In genomic region chrX:38352362-38352761, GRCh38 we compare ENCODE assay signal across 20 cellular contexts. TPM values are rescaled to one million over a fixed set of nuclear protein-coding genes. Genes with fewer than 3 reads are reported as not detected.
DNase-seq lines count a peak whose midpoint lies in the region; ATAC-seq, FAIRE-seq and TF ChIP-seq lines count a peak whose summit lies in the region.
"Had no signal": no experiment of that assay in that cellular context is flagged by ENCODE, and none has a peak within 500 bp of the region (broad histone marks: within the 10 kb centered on the region; RNA-seq: fewer than 3 reads in every experiment).

OTC (plus strand) TSS chrX:38352604; CDS start chrX:38352697, 93 bp downstream.

- 0 out of 3 replicates have a peak, but pooled peaks have one; percentile 38 for ATAC-seq in HepG2
- ATAC-seq in activated naive CD8-positive, alpha-beta T cell treated with anti-CD3 and anti-CD28 coated beads, Interleukin-2, amount 50 U/mL, for 24 hours, result no peak
- ATAC-seq: GM23338 had no signal

- no peak within 1 kb of the TSS for H3K4me3 Mint-ChIP-seq in activated naive CD8-positive, alpha-beta T cell treated with anti-CD3 and anti-CD28 coated beads, Interleukin-2, amount 50 U/mL, for 24 hours
- H3K4me3 Mint-ChIP-seq: CD4-positive, CD25-positive, alpha-beta regulatory T cell; CD8-positive, alpha-beta memory T cell; GM23338; IgD-negative memory B cell had no signal

- TF ChIP-seq EP300 in HepG2 (IDR thresholded peaks at IDR 0.05; ENCODE audit: low read depth in 2 of 2, low read length in 2 of 2) (no peak), HepG2 (CRISPR knock-in tag; IDR thresholded peaks at IDR 0.05; ENCODE audit: borderline replicate concordance) (no peak)

- no peak for TF ChIP-seq RAD21 in HepG2 (CRISPR knock-in tag; IDR thresholded peaks at IDR 0.05)

- H3K9ac ChIP-seq in duodenal mucosa (ENCODE audit: low read depth in 1 of 2, low read length in 2 of 2), result peak within 1 kb of the TSS; percentile 43 to 47
- H3K9ac ChIP-seq in HepG2 (ENCODE audit: insufficient read depth, low read depth, low read length), result no peak within 1 kb of the TSS

- peaks cover 6% of the 10 kb centered on the region for H3K27me3 Mint-ChIP-seq in activated naive CD8-positive, alpha-beta T cell treated with anti-CD3 and anti-CD28 coated beads, Interleukin-2, amount 50 U/mL, for 24 hours

- H3K27me3 ChIP-seq in duodenal mucosa (ENCODE audit: control insufficient read depth in 1 of 2, insufficient read depth in 2 of 2, low read length in 2 of 2) (no peaks in the 10 kb centered on the region), HepG2 (ENCODE audit: control insufficient read depth in 1 of 2, insufficient read depth in 2 of 2, low read length in 2 of 2) (no peaks in the 10 kb centered on the region), muscle layer of duodenum (ENCODE audit: low read depth, low read length) (no peaks in the 10 kb centered on the region)
- H3K27me3 ChIP-seq: BE2C had no signal

- no peak for TF ChIP-seq POLR2A in HepG2 (IDR thresholded peaks at IDR 0.05; ENCODE audit: insufficient read depth in 1 of 2, low read depth in 2 of 2, low read length in 2 of 2)

- TF ChIP-seq CTCF in HepG2 (CRISPR knock-in tag; IDR thresholded peaks at IDR 0.05) (no peak), GM13977 (IDR thresholded peaks at IDR 0.05; ENCODE audit: extremely low read depth, insufficient read depth, missing control alignments) (no peak)

- 0 out of 2 replicates have a peak within 1 kb of the TSS, but pooled peaks have one; percentile 18 for H3K4me2 ChIP-seq in HepG2 (ENCODE audit: low read depth, low read length)
- H3K4me2 ChIP-seq: GM23338 had no signal

- POLR2A ChIA-PET in HepG2 (lab: Yijun Ruan, JAX), result no interaction called here

- H3K4me1 ChIP-seq in duodenal mucosa (ENCODE audit: control insufficient read depth in 1 of 2, insufficient read depth in 2 of 2, low read length in 2 of 2), result no peaks in the 10 kb centered on the region
- peaks cover 49% of the 10 kb centered on the region for H3K4me1 ChIP-seq in HepG2 (ENCODE audit: insufficient read depth, low read length)
- no peaks in the 10 kb centered on the region for H3K4me1 ChIP-seq in muscle layer of duodenum (ENCODE audit: control insufficient read depth in 1 of 2, insufficient read depth in 2 of 2, low read length in 2 of 2)
- H3K4me1 ChIP-seq: BE2C had no signal

- in situ Hi-C loops in HepG2 (cut with HindIII; ENCODE audit: extremely low pct_ligation_motif_present, low pct_unique_long_range_greater_than_20kb), result no loop called here
- in situ Hi-C loops in GM13977 (cut with MboI; ENCODE audit: low pct_unique_long_range_greater_than_20kb, low sequenced_read_pairs, unreplicated experiment), result no loop called here

- CTCF ChIA-PET in HepG2 (lab: Yijun Ruan, JAX; ENCODE audit: low intra/inter-chr PET ratio, low total read pairs), result no interaction called here

- H3K27ac Mint-ChIP-seq in activated naive CD8-positive, alpha-beta T cell treated with anti-CD3 and anti-CD28 coated beads, Interleukin-2, amount 50 U/mL, for 24 hours, result no peak within 1 kb of the TSS
- H3K27ac Mint-ChIP-seq: CD4-positive, CD25-positive, alpha-beta regulatory T cell; GM23338; IgD-negative memory B cell had no signal

- no peak for DNase-seq in HepG2 (ENCODE audit: low spot score)
- DNase-seq in DMS 273 treated with DMSO at 0.1 percent for 48 hours (lab: John Stamatoyannopoulos, UW), result no peak
- no peak for DNase-seq in GM13977 (ENCODE audit: low spot score)
- DNase-seq in activated naive CD8-positive, alpha-beta T cell treated with anti-CD3 and anti-CD28 coated beads, Interleukin-2, amount 50 U/mL, for 24 hours, result no peak
- DNase-seq: BE2C; C1 segment of cervical spinal cord; CD4-positive, CD25-positive, alpha-beta regulatory T cell; CD8-positive, alpha-beta memory T cell; COR-L47; HCEC 1CT had no signal

- H3K9me3 ChIP-seq in duodenal mucosa (ENCODE audit: control insufficient read depth in 1 of 2, low read length in 2 of 2) (no peaks in the 10 kb centered on the region), HepG2 (ENCODE audit: low read length) (no peaks in the 10 kb centered on the region), muscle layer of duodenum (ENCODE audit: control insufficient read depth in 1 of 2, low read length in 2 of 2) (no peaks in the 10 kb centered on the region)
- H3K9me3 ChIP-seq: BE2C had no signal

- no peaks in the 10 kb centered on the region for H3K79me2 ChIP-seq in HepG2 (ENCODE audit: insufficient read depth, low read length)

- H3K36me3 ChIP-seq in duodenal mucosa (ENCODE audit: control insufficient read depth in 1 of 2, insufficient read depth in 2 of 2, low read length in 2 of 2) (no peaks in the 10 kb centered on the region), HepG2 (replicated peaks in 1 of 2; ENCODE audit: control insufficient read depth in 1 of 2, insufficient read depth in 2 of 2, low read length in 2 of 2) (no peaks in the 10 kb centered on the region), muscle layer of duodenum (ENCODE audit: control insufficient read depth in 1 of 2, insufficient read depth in 2 of 2, low read length in 2 of 2) (no peaks in the 10 kb centered on the region)
- H3K36me3 ChIP-seq: BE2C had no signal

- no peaks in the 10 kb centered on the region for H3K9me3 Mint-ChIP-seq in activated naive CD8-positive, alpha-beta T cell treated with anti-CD3 and anti-CD28 coated beads, Interleukin-2, amount 50 U/mL, for 24 hours
- H3K9me3 Mint-ChIP-seq: CD4-positive, CD25-positive, alpha-beta regulatory T cell; GM23338; IgD-negative memory B cell had no signal

- no peaks in the 10 kb centered on the region for H3K36me3 Mint-ChIP-seq in activated naive CD8-positive, alpha-beta T cell treated with anti-CD3 and anti-CD28 coated beads, Interleukin-2, amount 50 U/mL, for 24 hours (ENCODE audit: low read depth)
- H3K36me3 Mint-ChIP-seq: CD4-positive, CD25-positive, alpha-beta regulatory T cell; CD8-positive, alpha-beta memory T cell; IgD-negative memory B cell had no signal

- no peak for FAIRE-seq in HepG2 (lab: Jason Lieb, UNC)
- FAIRE-seq: G401.6, GM12891, GM18507, H54, HTR-8/SVneo had no signal

- no TSS peak for BruUV-seq in HepG2 (replicated peaks; lab: Mats Ljungman, UMichigan)

- 33% methylated on average over 4 of the region's 4 CpGs for WGBS in HepG2 (ENCODE audit: low lambda C conversion rate)

- no peaks in the 10 kb centered on the region for H3K4me1 Mint-ChIP-seq in activated naive CD8-positive, alpha-beta T cell treated with anti-CD3 and anti-CD28 coated beads, Interleukin-2, amount 50 U/mL, for 24 hours
- H3K4me1 Mint-ChIP-seq: CD4-positive, CD25-positive, alpha-beta regulatory T cell; CD8-positive, alpha-beta memory T cell; GM23338; IgD-negative memory B cell had no signal

- no peak within 1 kb of the TSS for H2AFZ ChIP-seq in HepG2 (ENCODE audit: low read length)
- H2AFZ ChIP-seq: GM23338 had no signal

- H3K4me3 ChIP-seq in duodenal mucosa (ENCODE audit: low read depth in 1 of 2, low read length in 2 of 2) (peak within 1 kb of the TSS; percentile 57 to 67), HepG2 (replicated peaks in 1 of 3; ENCODE audit: insufficient read depth in 1 of 3, low read depth in 2 of 3, low read length in 3 of 3) (no peak within 1 kb of the TSS), muscle layer of duodenum (ENCODE audit: low read depth in 1 of 2, low read length in 2 of 2) (peak within 1 kb of the TSS in 1 of 2 donors; percentile 37)
- H3K4me3 ChIP-seq: GM23338 had no signal

- H3K27ac ChIP-seq in duodenal mucosa (ENCODE audit: low read depth, low read length) (no peak within 1 kb of the TSS), HepG2 (ENCODE audit: extremely low read length, insufficient read depth, low read length) (no peak within 1 kb of the TSS), muscle layer of duodenum (ENCODE audit: low read length) (peak within 1 kb of the TSS; percentile 8)

- intact Hi-C loops in HepG2 (cut with micrococcal nuclease; ENCODE audit: unreplicated experiment), result no loop called here

- no peaks in the 10 kb centered on the region for H4K20me1 ChIP-seq in HepG2 (ENCODE audit: insufficient read depth, low read length)

TF ChIP-seq in HepG2, 621 proteins besides CTCF, POLR2A, EP300 and RAD21 (continues in another document):
- TF ChIP-seq, protein P1, sequence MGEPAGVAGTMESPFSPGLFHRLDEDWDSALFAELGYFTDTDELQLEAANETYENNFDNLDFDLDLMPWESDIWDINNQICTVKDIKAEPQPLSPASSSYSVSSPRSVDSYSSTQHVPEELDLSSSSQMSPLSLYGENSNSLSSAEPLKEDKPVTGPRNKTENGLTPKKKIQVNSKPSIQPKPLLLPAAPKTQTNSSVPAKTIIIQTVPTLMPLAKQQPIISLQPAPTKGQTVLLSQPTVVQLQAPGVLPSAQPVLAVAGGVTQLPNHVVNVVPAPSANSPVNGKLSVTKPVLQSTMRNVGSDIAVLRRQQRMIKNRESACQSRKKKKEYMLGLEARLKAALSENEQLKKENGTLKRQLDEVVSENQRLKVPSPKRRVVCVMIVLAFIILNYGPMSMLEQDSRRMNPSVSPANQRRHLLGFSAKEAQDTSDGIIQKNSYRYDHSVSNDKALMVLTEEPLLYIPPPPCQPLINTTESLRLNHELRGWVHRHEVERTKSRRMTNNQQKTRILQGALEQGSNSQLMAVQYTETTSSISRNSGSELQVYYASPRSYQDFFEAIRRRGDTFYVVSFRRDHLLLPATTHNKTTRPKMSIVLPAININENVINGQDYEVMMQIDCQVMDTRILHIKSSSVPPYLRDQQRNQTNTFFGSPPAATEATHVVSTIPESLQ (CRISPR knock-in tag; conservative IDR thresholded peaks at IDR 0.05), result no peak

RNA-seq across cellular contexts. Expression of gene OTC, which starts in this region (rescaled TPM):
- 1.8 and 2.6 TPM in 2 replicates for total RNA-seq in HepG2 (2016; rRNA removed; fragmentation: Illumina TruSeq; extraction: Trizol)
- total RNA-seq in HepG2 (2016; cell fraction: cytosol; rRNA removed; fragmentation: Illumina TruSeq; extraction: Trizol; ENCODE audit: low read depth), result 0.18 and 0.20 TPM in 2 replicates
- total RNA-seq in HepG2 (2016; cell fraction: insoluble cytoplasmic fraction; rRNA removed; fragmentation: Illumina TruSeq; extraction: Trizol), result 2.1 and 2.7 TPM in 2 replicates
- 0.41 and 0.46 TPM in 2 replicates for total RNA-seq in HepG2 (2016; cell fraction: membrane; rRNA removed; fragmentation: Illumina TruSeq; extraction: Trizol)
- total RNA-seq in HepG2 (2016; cell fraction: nucleus; rRNA removed; fragmentation: Illumina TruSeq; extraction: Trizol), result 0.85 and 1.3 TPM in 2 replicates
- 0.04 and 0.25 TPM in 2 replicates for polyA plus RNA-seq in HepG2 (2011; rRNA removed)
- 0.13 TPM in 1 of 2 replicates, not detected in the other for polyA plus RNA-seq in HepG2 (2011; cell fraction: cytosol; rRNA removed)
- polyA plus RNA-seq in HepG2 (2011; cell fraction: nucleus; rRNA removed), result not detected in 2 replicates
- polyA plus RNA-seq in HepG2 (2012), result 0.08 and 0.30 TPM in 2 replicates
- polyA plus RNA-seq in HepG2 (2016; cell fraction: cytosol; fragmentation: Illumina TruSeq; extraction: Trizol; ENCODE audit: low read depth), result 0.18 and 0.36 TPM in 2 replicates
- polyA plus RNA-seq in HepG2 (2016; cell fraction: insoluble cytoplasmic fraction; fragmentation: Illumina TruSeq; extraction: Trizol; ENCODE audit: low read depth), result 1.9 and 2.3 TPM in 2 replicates
- 0.30 TPM in 1 of 2 replicates, not detected in the other for polyA plus RNA-seq in HepG2 (2016; cell fraction: membrane; fragmentation: Illumina TruSeq; extraction: Trizol; ENCODE audit: low read depth)
- 0.40 and 0.67 TPM in 2 replicates for polyA plus RNA-seq in HepG2 (2016; cell fraction: nucleus; fragmentation: Illumina TruSeq; extraction: Trizol; ENCODE audit: insufficient read depth, low read depth)
- not detected in 2 replicates for polyA minus RNA-seq in HepG2 (2011; rRNA and poly(A)+ RNA removed; ENCODE audit: low replicate concordance)
- polyA minus RNA-seq in HepG2 (2011; cell fraction: cytosol; rRNA and poly(A)+ RNA removed), result not detected in 2 replicates
- not detected in 2 replicates for polyA minus RNA-seq in HepG2 (2011; cell fraction: nucleus; rRNA and poly(A)+ RNA removed)
- total RNA-seq: A172; CD4-positive, CD25-positive, alpha-beta regulatory T cell; GM23338 had no signal
- polyA plus RNA-seq: CD4-positive, CD25-positive, alpha-beta regulatory T cell; CD8-positive, alpha-beta memory T cell; GM23338; IgD-negative memory B cell had no signal

Comparison
In these comparisons a context has a peak if more than half of its experiments do, and no peak if none do; other contexts are left out.
1. H3K4me3 ChIP-seq: peak in duodenal mucosa (2 of 2); none in HepG2 (0 of 3).